8 cellular contexts compared by ENCODE assay signal in the genomic region with DNA sequence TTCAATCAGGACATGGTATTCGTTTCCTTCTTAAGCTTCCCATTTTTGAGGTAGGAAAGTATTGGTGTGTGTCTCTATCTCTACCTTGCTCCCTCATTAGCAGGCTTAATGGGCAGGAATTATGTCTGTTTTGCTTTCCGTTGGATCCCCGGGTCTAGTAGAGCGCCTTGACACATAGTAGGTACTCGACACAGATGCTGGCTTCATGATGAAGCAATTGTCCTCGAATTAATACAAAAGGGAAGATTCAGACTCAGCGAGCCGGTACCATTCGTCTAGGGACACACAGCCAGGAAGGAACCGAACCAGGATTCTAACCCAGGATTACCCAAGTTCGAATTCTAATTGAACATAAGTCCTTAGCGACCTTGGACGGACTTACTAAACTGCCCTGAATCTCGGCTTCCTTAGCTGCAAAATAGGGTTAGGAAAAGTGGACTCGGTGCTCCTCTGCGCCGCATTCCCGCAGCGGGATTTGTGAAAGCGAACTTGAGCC. TPM values are rescaled to one million over a fixed set of nuclear protein-coding genes. Genes with fewer than 3 reads are reported as not detected.
DNase-seq lines count a peak whose midpoint lies in the region; ATAC-seq, FAIRE-seq and TF ChIP-seq lines count a peak whose summit lies in the region.

No MANE protein-coding gene starts in this region.

- H4K20me1 ChIP-seq in astrocyte (ENCODE audit: insufficient read depth, low read length), result peaks cover 40% of the 10 kb centered on the region

- H2AFZ ChIP-seq in astrocyte (ENCODE audit: low read depth, low read length), result peak overlapping the region; percentile 83

- H3K27ac Mint-ChIP-seq in CD8-positive, alpha-beta T cell, result peak overlapping the region; percentile 100
- peak overlapping the region; percentile 100 for H3K27ac Mint-ChIP-seq in astrocyte (ENCODE audit: unreplicated experiment)

- no peaks in the 10 kb centered on the region for H3K27me3 Mint-ChIP-seq in CD8-positive, alpha-beta T cell (ENCODE audit: low read depth)
- no peaks in the 10 kb centered on the region for H3K27me3 Mint-ChIP-seq in astrocyte (ENCODE audit: low read depth, unreplicated experiment)

- intact Hi-C loops in CD8-positive, alpha-beta T cell (cut with DNase I, micrococcal nuclease), result loop anchor here (1.0 to 5.0 kb wide), 18 partner anchors 47 to 1470 kb away; partner anchors contain the start of genes ALKBH2 (in 2 of the 2), CORO1C (in 2 of the 2), CRY1 (in 2 of the 2) and FICD (in 2 of the 2)
- intact Hi-C loops in right lobe of liver (cut with DNase I), result no loop called here
- intact Hi-C loops in transverse colon (cut with DNase I; ENCODE audit: low total_unique reads), result loop anchor here (2.0 to 10.0 kb wide), 4 partner anchors 55 to 1607 kb away; partner anchors contain the start of genes TMEM263 and USP30

- peak overlapping the region; percentile 99 for H3K9ac ChIP-seq in astrocyte (ENCODE audit: low read length)

- TF ChIP-seq POLR2A in right lobe of liver (IDR thresholded peaks at IDR 0.05) (no peak), transverse colon (IDR thresholded peaks at IDR 0.05) (no peak)

- H3K79me2 ChIP-seq in astrocyte (ENCODE audit: insufficient read depth, low read length), result peaks cover 59% of the 10 kb centered on the region

- peaks cover 25% of the 10 kb centered on the region for H3K36me3 ChIP-seq in CD8-positive, alpha-beta T cell (ENCODE audit: insufficient read depth, low read length)
- peaks cover 30% of the 10 kb centered on the region for H3K36me3 ChIP-seq in astrocyte (ENCODE audit: insufficient read depth, low read length)
- peaks cover 0 to 20% (median under 1%) of the 10 kb centered on the region in 4 donors for H3K36me3 ChIP-seq in right lobe of liver
- peaks cover 0 to 29% (median 13%) of the 10 kb centered on the region in 4 donors for H3K36me3 ChIP-seq in transverse colon

- POLR2A ChIA-PET in CD8-positive, alpha-beta T cell (lab: Charles Lee), result interaction anchor here (0.8 to 8.6 kb wide), 9 partner anchors 9 to 490 kb away, joined by 3 to 105 read pairs (median 7); partner anchors contain the start of genes SELPLG, SSH1 and USP30

- H3K4me1 ChIP-seq in CD8-positive, alpha-beta T cell (ENCODE audit: insufficient read depth, low read length), result peaks cover 48% of the 10 kb centered on the region
- peaks cover 28% of the 10 kb centered on the region for H3K4me1 ChIP-seq in astrocyte (ENCODE audit: insufficient read depth, low read length)
- peaks cover 0 to 40% (median 7%) of the 10 kb centered on the region in 4 donors for H3K4me1 ChIP-seq in right lobe of liver
- H3K4me1 ChIP-seq in transverse colon, result peaks cover 19 to 65% (median 47%) of the 10 kb centered on the region in 4 donors

- peaks cover 65% of the 10 kb centered on the region for H3K36me3 Mint-ChIP-seq in CD8-positive, alpha-beta T cell
- peaks cover 5% of the 10 kb centered on the region for H3K36me3 Mint-ChIP-seq in astrocyte (ENCODE audit: low read depth, unreplicated experiment)

- H3K9me3 ChIP-seq in CD8-positive, alpha-beta T cell (ENCODE audit: low read length), result no peaks in the 10 kb centered on the region
- no peaks in the 10 kb centered on the region for H3K9me3 ChIP-seq in astrocyte (ENCODE audit: insufficient read depth, low read depth, low read length)
- no peaks in the 10 kb centered on the region for H3K9me3 ChIP-seq in right lobe of liver
- H3K9me3 ChIP-seq in transverse colon, result no peaks in the 10 kb centered on the region

- H3K4me1 Mint-ChIP-seq in CD8-positive, alpha-beta T cell (ENCODE audit: low read depth), result peaks cover 53% of the 10 kb centered on the region
- peaks cover 30% of the 10 kb centered on the region for H3K4me1 Mint-ChIP-seq in astrocyte (ENCODE audit: low read depth, unreplicated experiment)

- H3K27me3 ChIP-seq in CD8-positive, alpha-beta T cell (ENCODE audit: insufficient read depth, low read length), result no peaks in the 10 kb centered on the region
- H3K27me3 ChIP-seq in astrocyte (ENCODE audit: insufficient read depth, low read length), result no peaks in the 10 kb centered on the region
- H3K27me3 ChIP-seq in right lobe of liver, result no peaks in the 10 kb centered on the region
- no peaks in the 10 kb centered on the region for H3K27me3 ChIP-seq in transverse colon

- no peak for FAIRE-seq in astrocyte (lab: Jason Lieb, UNC)
- FAIRE-seq in urothelium cell line (lab: Jason Lieb, UNC), result no peak

- H3K9me3 Mint-ChIP-seq in CD8-positive, alpha-beta T cell, result no peaks in the 10 kb centered on the region
- H3K9me3 Mint-ChIP-seq in astrocyte (ENCODE audit: unreplicated experiment), result no peaks in the 10 kb centered on the region

- 0% methylated on average over 13 of the region's 20 CpGs for WGBS in right lobe of liver (ENCODE audit: insufficient coverage, low coverage, low lambda C conversion rate, missing lambda C conversion rate)
- 0% methylated on average over 3 to 20 of the region's 20 CpGs for WGBS in transverse colon (ENCODE audit: low coverage in 1 of 2), 2 donors

- CTCF ChIA-PET in CD8-positive, alpha-beta T cell (lab: Charles Lee), result interaction anchor here (0.8 to 15.7 kb wide), 6 partner anchors 56 to 322 kb away, joined by 3 to 353 read pairs (median 103); partner anchors contain the start of gene SELPLG

- ATAC-seq in CD8-positive, alpha-beta T cell, result no peak
- ATAC-seq in right lobe of liver, result no peak

- in situ Hi-C loops in transverse colon (cut with MboI; ENCODE audit: low pct_ligation_motif_present in 1 of 4, low pct_unique_long_range_greater_than_20kb in 1 of 4, low sequenced_read_pairs in 3 of 4), result loop anchor here in 3 of 4 donors (10.0 to 25.0 kb wide), 3 partner anchors 53 to 525 kb away; partner anchors contain the start of genes ALKBH2 (in 2 of the 3) and UNG (in 2 of the 3)

- peak overlapping the region; percentile 94 for H3K27ac ChIP-seq in CD8-positive, alpha-beta T cell (ENCODE audit: low read depth, low read length)
- H3K27ac ChIP-seq in astrocyte (ENCODE audit: low read depth, low read length) (peak overlapping the region; percentile 98), right lobe of liver (peak overlapping the region; percentile 88 to 97 (median 90)), transverse colon (peak overlapping the region; percentile 90 to 98 (median 96))

- H3K4me3 Mint-ChIP-seq in CD8-positive, alpha-beta T cell, result peak overlapping the region; percentile 100
- H3K4me3 Mint-ChIP-seq in astrocyte (ENCODE audit: unreplicated experiment), result peak overlapping the region; percentile 100

- no peak for TF ChIP-seq CTCF in CD8-positive, alpha-beta T cell (IDR thresholded peaks at IDR 0.05)
- no peak for TF ChIP-seq CTCF in astrocyte (IDR thresholded peaks at IDR 0.05; ENCODE audit: insufficient read depth, low read depth, low read length)
- no peak for TF ChIP-seq CTCF in right lobe of liver (IDR thresholded peaks at IDR 0.05)
- no peak for TF ChIP-seq CTCF in transverse colon (IDR thresholded peaks at IDR 0.05)

- H3K4me2 ChIP-seq in astrocyte (ENCODE audit: low read length), result peak overlapping the region; percentile 93

- H3K4me3 ChIP-seq in CD8-positive, alpha-beta T cell (ENCODE audit: low read depth, low read length), result peak overlapping the region; percentile 90
- H3K4me3 ChIP-seq in astrocyte (ENCODE audit: insufficient read depth, low read depth, low read length), result peak overlapping the region; percentile 94
- H3K4me3 ChIP-seq in right lobe of liver, result peak overlapping the region; percentile 76 to 86 (median 77)
- H3K4me3 ChIP-seq in transverse colon, result peak overlapping the region; percentile 19 to 97 (median 82)

- TF ChIP-seq EP300 in transverse colon (IDR thresholded peaks at IDR 0.05; ENCODE audit: low read depth), result no peak

- no peak for DNase-seq in CD8-positive, alpha-beta T cell
- DNase-seq in HT1080 (ENCODE audit: low read depth) (peak; percentile 20), astrocyte (ENCODE audit: low read depth) (no peak), right lobe of liver (no peak), transverse colon (no peak), urothelium cell line (ENCODE audit: low spot score) (no peak), NAMALWA (ENCODE audit: low spot score) (no peak), GM19238 (ENCODE audit: insufficient read length, low spot score) (no peak)

RNA-seq across cellular contexts. Expression of gene ISCU, which starts 0.5 kb away (rescaled TPM):
- total RNA-seq in CD8-positive, alpha-beta T cell, result 100 to 1,000 TPM; 254 to 260 TPM
- total RNA-seq in HT1080 (2014; rRNA removed; shearing (Covaris generic)), result 183 and 190 TPM in 2 replicates
- 64.9 and 78.7 TPM in 2 replicates for polyA plus RNA-seq in HT1080 (2015; cell fraction: cytosol; rRNA removed)
- 99.3 and 104 TPM in 2 replicates for polyA plus RNA-seq in HT1080 (2015; cell fraction: nucleus; rRNA removed)
- total RNA-seq in astrocyte, result 121 and 124 TPM in 2 replicates
- total RNA-seq in right lobe of liver, result 10 to 100 TPM; 36.7 to 81.8 (median 58.4) TPM
- total RNA-seq in transverse colon, result 100 to 1,000 TPM; 113 to 155 (median 130) TPM

RNA-seq across cellular contexts. Expression of gene SART3, which starts 0.9 kb away (rescaled TPM):
- total RNA-seq in CD8-positive, alpha-beta T cell, result 100 to 1,000 TPM in 1 of 2 experiments, 10 to 100 TPM in 1; 95.3 to 109 TPM
- total RNA-seq in HT1080 (2014; rRNA removed; shearing (Covaris generic)), result 171 and 229 TPM in 2 replicates
- polyA plus RNA-seq in HT1080 (2015; cell fraction: cytosol; rRNA removed), result 33.7 and 47.1 TPM in 2 replicates
- polyA plus RNA-seq in HT1080 (2015; cell fraction: nucleus; rRNA removed), result 99.9 and 101 TPM in 2 replicates
- total RNA-seq in astrocyte (39.9 and 48.4 TPM in 2 replicates), right lobe of liver (10 to 100 TPM; 13.2 to 28.4 (median 20.6) TPM), transverse colon (100 to 1,000 TPM in 1 of 4 donors, 10 to 100 TPM in 3; 25.3 to 177 (median 77.4) TPM)

RNA-seq across cellular contexts. Expression of gene TMEM119, which starts 36.0 kb away (rescaled TPM):
- 1 to 10 TPM; 1.2 to 1.9 TPM for total RNA-seq in CD8-positive, alpha-beta T cell
- 0.03 and 0.23 TPM in 2 replicates for total RNA-seq in HT1080 (2014; rRNA removed; shearing (Covaris generic))
- polyA plus RNA-seq in HT1080 (2015; cell fraction: cytosol; rRNA removed), result 0.06 TPM in 1 of 2 replicates, not detected in the other
- 0.05 TPM in 1 of 2 replicates, not detected in the other for polyA plus RNA-seq in HT1080 (2015; cell fraction: nucleus; rRNA removed)
- total RNA-seq in astrocyte (0.91 and 1.8 TPM in 2 replicates), right lobe of liver (under 1 TPM in 4 of 6 experiments, not detected in 2; 0.09 to 0.38 (median 0.22) TPM), transverse colon (10 to 100 TPM in 2 of 4 donors, 1 to 10 TPM in 2; 3.3 to 18.3 (median 9.7) TPM)

RNA-seq across cellular contexts. Expression of gene FICD, which starts 46.8 kb away (rescaled TPM):
- 1 to 10 TPM; 4.2 to 4.3 TPM for total RNA-seq in CD8-positive, alpha-beta T cell
- 4.7 and 5.3 TPM in 2 replicates for total RNA-seq in HT1080 (2014; rRNA removed; shearing (Covaris generic))
- polyA plus RNA-seq in HT1080 (2015; cell fraction: cytosol; rRNA removed), result 2.3 and 4.0 TPM in 2 replicates
- 3.5 and 4.6 TPM in 2 replicates for polyA plus RNA-seq in HT1080 (2015; cell fraction: nucleus; rRNA removed)
- total RNA-seq in astrocyte, result 3.5 and 4.7 TPM in 2 replicates
- 1 to 10 TPM; 2.8 to 8.4 (median 5.6) TPM for total RNA-seq in right lobe of liver
- total RNA-seq in transverse colon, result 1 to 10 TPM; 1.1 to 9.6 (median 6.2) TPM

Comparison
In these comparisons a context has a peak if more than half of its experiments do, and no peak if none do; other contexts are left out.
1. intact Hi-C loops: an anchor here in CD8-positive, alpha-beta T cell (1.0 to 5.0 kb wide) and transverse colon (2.0 to 10.0 kb wide); none called in right lobe of liver.